ENCODE assay signal across 21 cellular contexts in the genomic region with DNA sequence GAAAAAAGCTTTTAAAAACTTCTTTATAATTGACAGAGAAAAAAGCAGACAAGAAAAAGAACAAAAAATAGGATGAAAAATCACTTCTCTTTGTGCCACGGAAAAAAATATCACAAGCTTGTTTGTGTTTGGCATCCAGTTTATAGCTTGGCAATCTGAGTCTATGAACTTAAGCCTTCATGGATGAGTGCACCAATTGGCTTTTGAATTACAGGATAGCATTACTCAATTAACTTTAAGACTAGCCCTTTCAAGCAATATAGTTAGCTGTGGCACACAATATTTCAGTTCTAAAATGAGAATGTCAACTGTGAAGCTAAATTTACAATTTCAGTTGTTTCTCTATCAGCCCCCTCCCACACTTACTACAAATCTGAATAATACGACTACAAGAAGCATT. TPM values are rescaled to one million over a fixed set of nuclear protein-coding genes. Genes with fewer than 3 reads are reported as not detected.
DNase-seq lines count a peak whose midpoint lies in the region; ATAC-seq, FAIRE-seq and TF ChIP-seq lines count a peak whose summit lies in the region.
"Had no signal": no experiment of that assay in that cellular context is flagged by ENCODE, and none has a peak within 500 bp of the region (broad histone marks: within the 10 kb centered on the region; RNA-seq: fewer than 3 reads in every experiment).

No MANE protein-coding gene starts in this region.

- H3K9me1 ChIP-seq in keratinocyte (ENCODE audit: control insufficient read depth, extremely low read depth, insufficient read depth, low read length), result no peaks in the 10 kb centered on the region

- peaks cover 28% of the 10 kb centered on the region for H3K27me3 Mint-ChIP-seq in activated CD4-positive, alpha-beta T cell treated with anti-CD3 and anti-CD28 coated beads, Interleukin-2, amount 10 ng/mL, durations not matched to agents 24 days and 14 days

- H3K27ac ChIP-seq in keratinocyte (ENCODE audit: control insufficient read depth, insufficient read depth, low read length), result no peak overlapping the region
- H3K27ac ChIP-seq in tibial artery, result peak overlapping the region; percentile 90 to 93
- H3K27ac ChIP-seq in hepatocyte, result no peak overlapping the region

- H3K4me1 ChIP-seq in keratinocyte (ENCODE audit: control insufficient read depth, extremely low read depth, insufficient read depth, low read length) (peaks cover 14% of the 10 kb centered on the region), tibial artery (peaks cover 0 to 97% (median 55%) of the 10 kb centered on the region in 4 donors), hepatocyte (ENCODE audit: insufficient read depth) (no peaks in the 10 kb centered on the region)

- H2AFZ ChIP-seq in keratinocyte (ENCODE audit: control insufficient read depth, low read length) (no peak overlapping the region), hepatocyte (no peak overlapping the region)

- H3K9me2 ChIP-seq in hepatocyte (replicated peaks; ENCODE audit: insufficient read depth), result no peaks in the 10 kb centered on the region

- H3K27me3 ChIP-seq in keratinocyte (ENCODE audit: control insufficient read depth, extremely low read depth, insufficient read depth, low read length) (peaks cover 6% of the 10 kb centered on the region), tibial artery (no peaks in the 10 kb centered on the region), hepatocyte (no peaks in the 10 kb centered on the region)

- FAIRE-seq in keratinocyte (lab: Jason Lieb, UNC), result peak; percentile 23
- FAIRE-seq: bronchial epithelial cell had no signal

- H3K4me3 ChIP-seq in keratinocyte (ENCODE audit: control insufficient read depth in 2 of 3, extremely low read depth in 1 of 3, insufficient read depth in 2 of 3, low read depth in 1 of 3, low read length in 3 of 3), result no peak overlapping the region
- no peak overlapping the region for H3K4me3 ChIP-seq in tibial artery
- H3K4me3 ChIP-seq in hepatocyte, result no peak overlapping the region

- no peak overlapping the region for H3K4me2 ChIP-seq in keratinocyte (ENCODE audit: control insufficient read depth, extremely low read depth, insufficient read depth, low read depth, low read length)
- H3K4me2 ChIP-seq in hepatocyte, result no peak overlapping the region

- dilution Hi-C loops in keratinocyte (cut with MboI; ENCODE audit: extremely low pct_ligation_motif_present, low sequenced_read_pairs), result no loop called here

- TF ChIP-seq CTCF in keratinocyte (optimal IDR thresholded peaks at IDR 0.05 in 1 of 3, IDR thresholded peaks at IDR 0.05 in 1 of 3, conservative IDR thresholded peaks at IDR 0.05 in 1 of 3; ENCODE audit: extremely low read depth in 1 of 3, insufficient read depth in 2 of 3, low read length in 3 of 3), result no peak
- no peak for TF ChIP-seq CTCF in tibial artery (IDR thresholded peaks at IDR 0.05)
- no peak for TF ChIP-seq CTCF in hepatocyte (IDR thresholded peaks at IDR 0.05; ENCODE audit: poor library complexity)

- no peaks in the 10 kb centered on the region for H3K36me3 Mint-ChIP-seq in activated CD4-positive, alpha-beta T cell treated with anti-CD3 and anti-CD28 coated beads, Interleukin-2, amount 10 ng/mL, durations not matched to agents 24 days and 14 days (ENCODE audit: low read depth)
- H3K36me3 Mint-ChIP-seq: activated naive CD8-positive, alpha-beta T cell treated with anti-CD3 and anti-CD28 coated beads, Interleukin-2, amount 10 ng/mL, durations not matched to agents 7 days and 5 days; CD4-positive, alpha-beta memory T cell; natural killer cell had no signal

- H4K20me1 ChIP-seq in keratinocyte (ENCODE audit: control insufficient read depth, extremely low read depth, insufficient read depth, low read length), result no peaks in the 10 kb centered on the region
- no peaks in the 10 kb centered on the region for H4K20me1 ChIP-seq in hepatocyte (ENCODE audit: insufficient read depth, poor library complexity, severe bottlenecking)

- DNase-seq in NCI-H510A treated with DMSO at 0.1 percent for 48 hours (lab: John Stamatoyannopoulos, UW), result peak; percentile 23
- DNase-seq in NCI-H510A (lab: John Stamatoyannopoulos, UW), result no peak
- peak; percentile 60 for DNase-seq in NCI-H2107 (lab: John Stamatoyannopoulos, UW)
- DNase-seq in keratinocyte (ENCODE audit: low read depth, low spot score), result no peak
- no peak for DNase-seq in tibial artery
- no peak for DNase-seq in hepatocyte (ENCODE audit: low spot score)
- DNase-seq in activated CD4-positive, alpha-beta T cell treated with anti-CD3 and anti-CD28 coated beads, Interleukin-2, amount 10 ng/mL, durations not matched to agents 24 days and 14 days, result no peak
- DNase-seq: ACHN; activated CD8-positive, alpha-beta memory T cell treated with anti-CD3 and anti-CD28 coated beads for 24 hours; activated naive CD8-positive, alpha-beta T cell treated with anti-CD3 and anti-CD28 coated beads, Interleukin-2, amount 10 ng/mL, durations not matched to agents 7 days and 5 days; CD4-positive, alpha-beta memory T cell; EL; natural killer cell; OCI-M1; SIG-M5; stimulated activated naive CD4-positive, alpha-beta T cell had no signal

- intact Hi-C loops in tibial artery (cut with DNase I; ENCODE audit: low total_unique reads), result no loop called here
- intact Hi-C loops in activated CD4-positive, alpha-beta T cell treated with anti-CD3 and anti-CD28 coated beads, Interleukin-2, amount 10 ng/mL, durations not matched to agents 24 days and 14 days (cut with micrococcal nuclease), result no loop called here

- H3K27ac Mint-ChIP-seq in activated CD4-positive, alpha-beta T cell treated with anti-CD3 and anti-CD28 coated beads, Interleukin-2, amount 10 ng/mL, durations not matched to agents 24 days and 14 days, result no peak overlapping the region
- H3K27ac Mint-ChIP-seq: activated naive CD8-positive, alpha-beta T cell treated with anti-CD3 and anti-CD28 coated beads, Interleukin-2, amount 10 ng/mL, durations not matched to agents 7 days and 5 days; activated T-helper 1 cell treated with anti-CD3 and anti-CD28 coated beads, Interleukin-12 subunit alpha, Interleukin-12 subunit beta, Interleukin-2, Interleukin-4 antibody, amounts not matched to agents 30 ng/mL and 10 ng/mL and 1 ng/mL, durations not matched to agents 14 hours and 24 hours and 36 hours; CD4-positive, alpha-beta memory T cell; natural killer cell; T-helper 2 cell treated with Interferon-gamma antibody and Interleukin-4, amounts not matched to agents 5 μg/mL and 100 μg/mL, for 36 hours had no signal

- H3K36me3 ChIP-seq in keratinocyte (ENCODE audit: control insufficient read depth in 2 of 2, extremely low read depth in 1 of 2, insufficient read depth in 2 of 2, low read length in 2 of 2), result no peaks in the 10 kb centered on the region
- H3K36me3 ChIP-seq in tibial artery, result no peaks in the 10 kb centered on the region
- H3K36me3 ChIP-seq in hepatocyte (replicated peaks; ENCODE audit: insufficient read depth, low read depth), result no peaks in the 10 kb centered on the region

- WGBS in hepatocyte (ENCODE audit: low lambda C conversion rate, missing lambda C conversion rate), result 68% methylated on average over 2 of the region's 2 CpGs

- H3K9me3 ChIP-seq in keratinocyte (ENCODE audit: control insufficient read depth, low read depth, low read length) (no peaks in the 10 kb centered on the region), tibial artery (no peaks in the 10 kb centered on the region), hepatocyte (ENCODE audit: low read depth) (no peaks in the 10 kb centered on the region)

- H3K9ac ChIP-seq in keratinocyte (ENCODE audit: control insufficient read depth, extremely low read depth, insufficient read depth, low read length), result no peak overlapping the region

- no peak for ATAC-seq in GM21390 (IDR thresholded peaks at IDR 0.05; ENCODE audit: unreplicated experiment)
- ATAC-seq: natural killer cell had no signal

- H3K9me3 Mint-ChIP-seq in activated CD4-positive, alpha-beta T cell treated with anti-CD3 and anti-CD28 coated beads, Interleukin-2, amount 10 ng/mL, durations not matched to agents 24 days and 14 days, result no peaks in the 10 kb centered on the region
- H3K9me3 Mint-ChIP-seq: activated naive CD8-positive, alpha-beta T cell treated with anti-CD3 and anti-CD28 coated beads, Interleukin-2, amount 10 ng/mL, durations not matched to agents 7 days and 5 days; activated T-helper 1 cell treated with anti-CD3 and anti-CD28 coated beads, Interleukin-12 subunit alpha, Interleukin-12 subunit beta, Interleukin-2, Interleukin-4 antibody, amounts not matched to agents 30 ng/mL and 10 ng/mL and 1 ng/mL, durations not matched to agents 14 hours and 24 hours and 36 hours; CD4-positive, alpha-beta memory T cell; natural killer cell; T-helper 2 cell treated with Interferon-gamma antibody and Interleukin-4, amounts not matched to agents 5 μg/mL and 100 μg/mL, for 36 hours had no signal

- no peak overlapping the region for H3K4me3 Mint-ChIP-seq in activated CD4-positive, alpha-beta T cell treated with anti-CD3 and anti-CD28 coated beads, Interleukin-2, amount 10 ng/mL, durations not matched to agents 24 days and 14 days
- H3K4me3 Mint-ChIP-seq: activated naive CD8-positive, alpha-beta T cell treated with anti-CD3 and anti-CD28 coated beads, Interleukin-2, amount 10 ng/mL, durations not matched to agents 7 days and 5 days; activated T-helper 1 cell treated with anti-CD3 and anti-CD28 coated beads, Interleukin-12 subunit alpha, Interleukin-12 subunit beta, Interleukin-2, Interleukin-4 antibody, amounts not matched to agents 30 ng/mL and 10 ng/mL and 1 ng/mL, durations not matched to agents 14 hours and 24 hours and 36 hours; CD4-positive, alpha-beta memory T cell; natural killer cell; T-helper 2 cell treated with Interferon-gamma antibody and Interleukin-4, amounts not matched to agents 5 μg/mL and 100 μg/mL, for 36 hours had no signal

- H3K4me1 Mint-ChIP-seq in activated CD4-positive, alpha-beta T cell treated with anti-CD3 and anti-CD28 coated beads, Interleukin-2, amount 10 ng/mL, durations not matched to agents 24 days and 14 days, result no peaks in the 10 kb centered on the region
- H3K4me1 Mint-ChIP-seq: activated naive CD8-positive, alpha-beta T cell treated with anti-CD3 and anti-CD28 coated beads, Interleukin-2, amount 10 ng/mL, durations not matched to agents 7 days and 5 days; CD4-positive, alpha-beta memory T cell; natural killer cell had no signal

- H3K79me2 ChIP-seq in keratinocyte (ENCODE audit: control insufficient read depth, insufficient read depth, low read length) (no peaks in the 10 kb centered on the region), hepatocyte (no peaks in the 10 kb centered on the region)

RNA-seq across cellular contexts. Expression of a gene that starts 8.3 kb away (rescaled TPM):
- polyA plus RNA-seq in keratinocyte, result not detected in 3 replicates
- not detected for polyA plus RNA-seq in keratinocyte (2011; ENCODE audit: low read depth)
- polyA plus RNA-seq in keratinocyte (2011; cell fraction: cytosol; rRNA removed), result not detected in 2 replicates
- not detected in 2 replicates for polyA plus RNA-seq in keratinocyte (2011; cell fraction: nucleus; rRNA removed)
- not detected in 2 replicates for polyA plus RNA-seq in keratinocyte (2012; ENCODE audit: low replicate concordance)
- polyA minus RNA-seq in keratinocyte, result not detected in 3 replicates
- not detected for polyA minus RNA-seq in keratinocyte (2011; cell fraction: cytosol; rRNA and poly(A)+ RNA removed)
- polyA minus RNA-seq in keratinocyte (2011; cell fraction: nucleus; rRNA and poly(A)+ RNA removed), result not detected in 2 replicates
- total RNA-seq in hepatocyte, result 7.0 and 7.9 TPM in 2 replicates
- polyA plus RNA-seq in hepatocyte, result 1.3 and 3.4 TPM in 2 replicates
- not detected in 2 replicates for total RNA-seq in activated CD4-positive, alpha-beta T cell treated with anti-CD3 and anti-CD28 coated beads, Interleukin-2, amount 10 ng/mL, durations not matched to agents 24 days and 14 days
- total RNA-seq: activated naive CD8-positive, alpha-beta T cell treated with anti-CD3 and anti-CD28 coated beads, Interleukin-2, amount 10 ng/mL, durations not matched to agents 7 days and 5 days; activated T-helper 1 cell treated with anti-CD3 and anti-CD28 coated beads, Interleukin-12 subunit alpha, Interleukin-12 subunit beta, Interleukin-2, Interleukin-4 antibody, amounts not matched to agents 30 ng/mL and 10 ng/mL and 1 ng/mL, durations not matched to agents 14 hours and 24 hours and 36 hours; CD4-positive, alpha-beta memory T cell; lung microvascular endothelial cell; natural killer cell had no signal
- polyA plus RNA-seq: CD4-positive, alpha-beta memory T cell had no signal

Comparison
In these comparisons a context has a peak if more than half of its experiments do, and no peak if none do; other contexts are left out.
1. DNase-seq: peak in NCI-H510A treated with DMSO at 0.1 percent for 48 hours (single experiment) and NCI-H2107 (single experiment); none in NCI-H510A (single experiment), keratinocyte (single experiment), tibial artery (0 of 2), hepatocyte (single experiment) and activated CD4-positive, alpha-beta T cell treated with anti-CD3 and anti-CD28 coated beads, Interleukin-2, amount 10 ng/mL, durations not matched to agents 24 days and 14 days (single experiment).
2. H3K27ac ChIP-seq: peak in tibial artery (2 of 2); none in keratinocyte (single experiment) and hepatocyte (single experiment).